Comparison of ENCODE assay signal across 16 cellular contexts in the genomic region with DNA sequence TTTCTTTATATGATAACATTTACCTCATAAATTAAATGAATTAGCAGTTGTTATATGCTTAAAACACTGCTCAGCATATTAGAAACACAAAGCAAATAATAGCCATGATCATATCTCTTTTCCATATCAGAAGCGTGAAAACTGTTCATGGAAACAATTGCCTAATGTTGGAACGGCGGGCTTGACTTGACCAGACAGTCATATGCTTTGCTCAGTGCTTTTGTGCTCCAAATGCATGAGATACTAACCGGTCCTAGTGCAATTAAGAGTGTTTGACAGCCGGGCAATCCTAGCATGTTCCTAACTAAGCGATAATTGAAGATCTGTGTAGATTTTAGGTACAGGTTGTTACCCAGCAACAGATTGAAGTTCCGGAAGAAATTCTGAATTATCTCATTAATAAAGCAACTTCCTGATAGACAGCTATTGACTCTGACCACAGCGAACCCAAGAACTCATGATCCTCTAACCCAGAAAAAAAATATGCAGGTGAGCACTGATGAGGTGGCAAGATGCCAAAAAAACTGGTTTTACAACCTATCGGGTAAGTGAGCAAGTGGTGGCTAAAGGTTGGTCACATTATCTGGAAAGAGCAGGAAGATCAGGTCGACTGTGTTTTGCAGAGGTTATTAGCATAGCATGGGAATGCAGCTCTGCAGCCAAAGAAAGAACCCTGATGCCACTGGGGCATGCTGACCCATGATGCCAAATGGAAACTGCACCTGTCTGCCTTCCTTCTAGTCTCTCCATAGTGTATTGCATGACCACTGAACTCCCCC. TPM values are rescaled to one million over a fixed set of nuclear protein-coding genes. Genes with fewer than 3 reads are reported as not detected.
DNase-seq lines count a peak whose midpoint lies in the region; ATAC-seq and TF ChIP-seq lines count a peak whose summit lies in the region.
"Had no signal": no experiment of that assay in that cellular context is flagged by ENCODE, and none has a peak within 500 bp of the region (broad histone marks: within the 10 kb centered on the region; RNA-seq: fewer than 3 reads in every experiment).

No MANE protein-coding gene starts in this region.

- H3K36me3 ChIP-seq in HEK293 (ENCODE audit: control insufficient read depth in 2 of 2, insufficient read depth in 1 of 2, low read length in 2 of 2) (no peaks in the 10 kb centered on the region), gastrocnemius medialis (no peaks in the 10 kb centered on the region)
- H3K36me3 ChIP-seq: BLaER1 treated with 17β-estradiol and CSF1 and Interleukin-3, amounts not matched to agents 10 nM and 100 nM; sigmoid colon; SJSA1; WERI-Rb-1 had no signal

- H3K27ac ChIP-seq in HEK293 (ENCODE audit: extremely low read depth, low read depth, low read length) (no peak overlapping the region; the same call in 1 of the 2 replicates), gastrocnemius medialis (peak overlapping the region in 3 of 4 donors; percentile 77 to 97 (median 95))
- H3K27ac ChIP-seq: BLaER1 treated with 17β-estradiol and CSF1 and Interleukin-3, amounts not matched to agents 10 nM and 100 nM; sigmoid colon; SJSA1; WERI-Rb-1 had no signal

- no peak for TF ChIP-seq POLR2A in gastrocnemius medialis (IDR thresholded peaks at IDR 0.05)

- no peaks in the 10 kb centered on the region for H3K27me3 ChIP-seq in gastrocnemius medialis
- H3K27me3 ChIP-seq: BLaER1 treated with 17β-estradiol and CSF1 and Interleukin-3, amounts not matched to agents 10 nM and 100 nM; sigmoid colon; SJSA1 had no signal

- ATAC-seq in gastrocnemius medialis, result no peak
- no peak for ATAC-seq in GM21515 (IDR thresholded peaks at IDR 0.05; ENCODE audit: unreplicated experiment)
- no peak for ATAC-seq in GM19351 (IDR thresholded peaks at IDR 0.05; ENCODE audit: unreplicated experiment)
- ATAC-seq: natural killer cell treated with Interleukin-12 subunit alpha and Interleukin-12 subunit beta and Interleukin-15 and Interleukin-18, amount 100 ng/mL, for 72 hours; stimulated activated naive CD8-positive, alpha-beta T cell treated with anti-CD3 and anti-CD28 coated beads, Interleukin-15, Interleukin-2, amounts not matched to agents 100 U/mL and 50 U/mL, for 24 hours had no signal

- in situ Hi-C loops in gastrocnemius medialis (cut with MboI; ENCODE audit: low sequenced_read_pairs in 4 of 4), result no loop called here

- CTCF ChIA-PET in HEK293 (lab: Yijun Ruan, JAX), result interaction anchor here (0.6 to 1.7 kb wide), 5 partner anchors 9 to 784 kb away, joined by 3 to 4 read pairs (median 4); no protein-coding TSS in a partner anchor

- TF ChIP-seq CTCF in HEK293 (tag by site-specific recombination; IDR thresholded peaks at IDR 0.05) (no peak), epithelial cell of esophagus (IDR thresholded peaks at IDR 0.05; ENCODE audit: insufficient read depth, low read depth, low read length, missing control alignments) (no peak), gastrocnemius medialis (IDR thresholded peaks at IDR 0.05 in 4 of 5, conservative IDR thresholded peaks at IDR 0.05 in 1 of 5) (no peak)

- peak; percentile 80 for DNase-seq in NCI-H510A (lab: John Stamatoyannopoulos, UW)
- DNase-seq in epithelial cell of esophagus (ENCODE audit: low read depth), result peak; percentile 94
- no peak for DNase-seq in gastrocnemius medialis
- DNase-seq in GM19240 (ENCODE audit: insufficient read length, low spot score), result no peak
- DNase-seq: activated CD8-positive, alpha-beta memory T cell treated with anti-CD3 and anti-CD28 coated beads, Interleukin-2, amount 50 U/mL, for 4 hours; H9; NCI-H69; sigmoid colon; stimulated activated naive CD8-positive, alpha-beta T cell treated with anti-CD3 and anti-CD28 coated beads, Interleukin-15, Interleukin-2, amounts not matched to agents 100 U/mL and 50 U/mL, for 24 hours; WERI-Rb-1 had no signal

- H3K4me3 ChIP-seq in HEK293 (ENCODE audit: low read depth, low read length), result no peak overlapping the region
- H3K4me3 ChIP-seq in epithelial cell of esophagus (ENCODE audit: low read length), result no peak overlapping the region
- no peak overlapping the region for H3K4me3 ChIP-seq in gastrocnemius medialis
- H3K4me3 ChIP-seq: BLaER1 treated with 17β-estradiol and CSF1 and Interleukin-3, amounts not matched to agents 10 nM and 100 nM; sigmoid colon; SJSA1 had no signal

- POLR2A ChIA-PET in HEK293 (lab: Yijun Ruan, JAX), result no interaction called here

- intact Hi-C loops in gastrocnemius medialis (cut with DNase I; ENCODE audit: low total_unique reads), result loop anchor here (10.0 kb wide), 1 partner anchor 846 kb away; the partner anchor contains the start of gene KRAS

- H3K9me3 ChIP-seq in HEK293 (ENCODE audit: control insufficient read depth, insufficient read depth, low read depth, low read length) (no peaks in the 10 kb centered on the region), gastrocnemius medialis (no peaks in the 10 kb centered on the region)
- H3K9me3 ChIP-seq: BLaER1 treated with 17β-estradiol and CSF1 and Interleukin-3, amounts not matched to agents 10 nM and 100 nM; sigmoid colon; SJSA1 had no signal

- H3K4me1 ChIP-seq in HEK293 (ENCODE audit: control insufficient read depth, insufficient read depth, low read length) (peaks cover 7% of the 10 kb centered on the region; the same call in 1 of the 2 replicates), gastrocnemius medialis (peaks cover 15 to 20% of the 10 kb centered on the region in 2 donors)
- H3K4me1 ChIP-seq: BLaER1 treated with 17β-estradiol and CSF1 and Interleukin-3, amounts not matched to agents 10 nM and 100 nM had no signal

TF ChIP-seq in HEK293, 187 proteins besides CTCF, POLR2A, EP300 and RAD21:
- TF ChIP-seq TRIM28 (IDR thresholded peaks at IDR 0.05; ENCODE audit: borderline replicate concordance, low read length) (no peak), SCRT2 (tag by site-specific recombination; IDR thresholded peaks at IDR 0.05) (peak; percentile 19; the same call in 1 of the 2 replicates), ZNF596 (tag by site-specific recombination; IDR thresholded peaks at IDR 0.05) (no peak), FEZF1 (tag by site-specific recombination; IDR thresholded peaks at IDR 0.05) (0 out of 2 replicates have a peak, but pooled peaks have one; percentile 29)
- TF ChIP-seq, protein P1, sequence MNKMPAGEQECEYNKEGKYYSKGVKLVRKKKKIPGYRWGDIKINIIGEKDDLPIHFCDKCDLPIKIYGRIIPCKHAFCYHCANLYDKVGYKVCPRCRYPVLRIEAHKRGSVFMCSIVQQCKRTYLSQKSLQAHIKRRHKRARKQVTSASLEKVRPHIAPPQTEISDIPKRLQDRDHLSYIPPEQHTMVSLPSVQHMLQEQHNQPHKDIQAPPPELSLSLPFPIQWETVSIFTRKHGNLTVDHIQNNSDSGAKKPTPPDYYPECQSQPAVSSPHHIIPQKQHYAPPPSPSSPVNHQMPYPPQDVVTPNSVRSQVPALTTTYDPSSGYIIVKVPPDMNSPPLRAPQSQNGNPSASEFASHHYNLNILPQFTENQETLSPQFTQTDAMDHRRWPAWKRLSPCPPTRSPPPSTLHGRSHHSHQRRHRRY (tag by site-specific recombination; IDR thresholded peaks at IDR 0.05), result no peak
- TF ChIP-seq, protein P2, sequence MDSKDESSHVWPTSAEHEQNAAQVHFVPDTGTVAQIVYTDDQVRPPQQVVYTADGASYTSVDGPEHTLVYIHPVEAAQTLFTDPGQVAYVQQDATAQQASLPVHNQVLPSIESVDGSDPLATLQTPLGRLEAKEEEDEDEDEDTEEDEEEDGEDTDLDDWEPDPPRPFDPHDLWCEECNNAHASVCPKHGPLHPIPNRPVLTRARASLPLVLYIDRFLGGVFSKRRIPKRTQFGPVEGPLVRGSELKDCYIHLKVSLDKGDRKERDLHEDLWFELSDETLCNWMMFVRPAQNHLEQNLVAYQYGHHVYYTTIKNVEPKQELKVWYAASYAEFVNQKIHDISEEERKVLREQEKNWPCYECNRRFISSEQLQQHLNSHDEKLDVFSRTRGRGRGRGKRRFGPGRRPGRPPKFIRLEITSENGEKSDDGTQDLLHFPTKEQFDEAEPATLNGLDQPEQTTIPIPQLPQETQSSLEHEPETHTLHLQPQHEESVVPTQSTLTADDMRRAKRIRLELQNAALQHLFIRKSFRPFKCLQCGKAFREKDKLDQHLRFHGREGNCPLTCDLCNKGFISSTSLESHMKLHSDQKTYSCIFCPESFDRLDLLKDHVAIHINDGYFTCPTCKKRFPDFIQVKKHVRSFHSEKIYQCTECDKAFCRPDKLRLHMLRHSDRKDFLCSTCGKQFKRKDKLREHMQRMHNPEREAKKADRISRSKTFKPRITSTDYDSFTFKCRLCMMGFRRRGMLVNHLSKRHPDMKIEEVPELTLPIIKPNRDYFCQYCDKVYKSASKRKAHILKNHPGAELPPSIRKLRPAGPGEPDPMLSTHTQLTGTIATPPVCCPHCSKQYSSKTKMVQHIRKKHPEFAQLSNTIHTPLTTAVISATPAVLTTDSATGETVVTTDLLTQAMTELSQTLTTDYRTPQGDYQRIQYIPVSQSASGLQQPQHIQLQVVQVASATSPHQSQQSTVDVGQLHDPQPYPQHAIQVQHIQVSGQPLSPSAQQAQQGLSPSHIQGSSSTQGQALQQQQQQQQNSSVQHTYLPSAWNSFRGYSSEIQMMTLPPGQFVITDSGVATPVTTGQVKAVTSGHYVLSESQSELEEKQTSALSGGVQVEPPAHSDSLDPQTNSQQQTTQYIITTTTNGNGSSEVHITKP (tag by site-specific recombination; IDR thresholded peaks at IDR 0.05), result no peak
- TF ChIP-seq, protein P3, sequence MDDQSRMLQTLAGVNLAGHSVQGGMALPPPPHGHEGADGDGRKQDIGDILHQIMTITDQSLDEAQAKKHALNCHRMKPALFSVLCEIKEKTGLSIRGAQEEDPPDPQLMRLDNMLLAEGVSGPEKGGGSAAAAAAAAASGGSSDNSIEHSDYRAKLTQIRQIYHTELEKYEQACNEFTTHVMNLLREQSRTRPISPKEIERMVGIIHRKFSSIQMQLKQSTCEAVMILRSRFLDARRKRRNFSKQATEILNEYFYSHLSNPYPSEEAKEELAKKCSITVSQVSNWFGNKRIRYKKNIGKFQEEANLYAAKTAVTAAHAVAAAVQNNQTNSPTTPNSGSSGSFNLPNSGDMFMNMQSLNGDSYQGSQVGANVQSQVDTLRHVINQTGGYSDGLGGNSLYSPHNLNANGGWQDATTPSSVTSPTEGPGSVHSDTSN (CRISPR knock-in tag; IDR thresholded peaks at IDR 0.05), result no peak

RNA-seq across cellular contexts. Expression of gene BHLHE41, which starts 23.7 kb away (rescaled TPM):
- 10 to 100 TPM in 2 of 4 donors, 1 to 10 TPM in 2; 6.4 to 12.1 (median 9.5) TPM for total RNA-seq in gastrocnemius medialis
- total RNA-seq: natural killer cell treated with Interleukin-12 subunit alpha and Interleukin-12 subunit beta and Interleukin-15 and Interleukin-18, amount 100 ng/mL, for 72 hours had no signal

Comparison
In these comparisons a context has a peak if more than half of its experiments do, and no peak if none do; other contexts are left out.
1. DNase-seq: peak in NCI-H510A (single experiment) and epithelial cell of esophagus (single experiment); none in gastrocnemius medialis (0 of 2) and GM19240 (single experiment).